ENCODE assay signal across 8 cellular contexts in the genomic region with DNA sequence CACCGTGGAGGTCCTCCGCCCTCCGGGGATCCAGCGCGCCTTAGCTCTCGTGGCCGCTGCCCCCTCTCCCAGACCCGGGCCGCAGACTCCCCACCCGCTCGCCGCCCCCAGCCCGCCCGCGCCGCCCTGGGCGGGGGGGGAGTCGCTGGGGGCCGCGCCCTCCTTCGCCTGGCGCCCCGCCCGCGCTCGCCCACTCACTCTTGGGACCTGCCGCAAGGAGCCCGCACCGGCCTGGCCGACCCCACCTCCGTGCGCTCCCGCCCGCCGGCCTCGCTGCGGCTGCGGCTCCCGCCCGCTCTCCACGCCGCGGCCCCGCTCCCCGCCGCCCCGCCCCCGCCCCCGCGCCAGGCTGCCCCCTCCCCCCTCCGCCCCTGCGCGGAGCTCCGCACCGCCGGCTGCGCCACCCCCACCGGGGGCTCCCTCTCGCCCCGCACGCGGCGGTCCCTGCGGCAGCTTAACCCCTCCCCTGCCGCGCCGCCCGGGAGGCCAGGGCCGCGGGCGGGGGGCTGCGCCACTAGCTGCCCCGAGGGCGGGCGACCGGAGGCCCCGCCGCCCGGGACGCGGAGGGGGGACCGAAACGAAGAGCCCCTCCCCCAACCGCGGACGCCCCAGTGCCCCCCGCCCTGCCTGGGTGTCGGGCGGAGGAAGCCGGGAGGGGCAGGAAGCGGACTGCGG. TPM values are rescaled to one million over a fixed set of nuclear protein-coding genes. Genes with fewer than 3 reads are reported as not detected.
DNase-seq lines count a peak whose midpoint lies in the region; FAIRE-seq and TF ChIP-seq lines count a peak whose summit lies in the region.

No MANE protein-coding gene starts in this region.

- H3K27me3 ChIP-seq in astrocyte (ENCODE audit: insufficient read depth, low read length) (peaks cover 43% of the 10 kb centered on the region), transverse colon (peaks cover 57% of the 10 kb centered on the region)

- H3K4me3 ChIP-seq in astrocyte (ENCODE audit: insufficient read depth, low read depth, low read length), result peak overlapping the region; percentile 38
- H3K4me3 ChIP-seq in lower leg skin (ENCODE audit: low read depth, poor library complexity, severe bottlenecking), result peak overlapping the region; percentile 28
- peak overlapping the region; percentile 28 to 56 (median 46) for H3K4me3 ChIP-seq in transverse colon

- 0 to 3% methylated on average over 2 to 20 of the region's 92 CpGs for WGBS in lower leg skin, 2 donors
- WGBS in transverse colon (ENCODE audit: low coverage in 1 of 2), 2 donors, result 6% methylated on average over 10 of the region's 92 CpGs; no CpG with 5 or more reads in 1 of the 2 donors

- in situ Hi-C loops in transverse colon (cut with MboI; ENCODE audit: low pct_ligation_motif_present in 1 of 4, low pct_unique_long_range_greater_than_20kb in 1 of 4, low sequenced_read_pairs in 3 of 4), result no loop called here

- peaks cover 29% of the 10 kb centered on the region for H3K27me3 Mint-ChIP-seq in astrocyte (ENCODE audit: low read depth, unreplicated experiment)

- TF ChIP-seq POLR2A in lower leg skin (IDR thresholded peaks at IDR 0.05) (no peak), transverse colon (IDR thresholded peaks at IDR 0.05) (no peak)

- H3K4me3 Mint-ChIP-seq in astrocyte (ENCODE audit: unreplicated experiment), result no peak overlapping the region

- FAIRE-seq in astrocyte (lab: Jason Lieb, UNC), result no peak

- H3K4me1 Mint-ChIP-seq in astrocyte (ENCODE audit: low read depth, unreplicated experiment), result peaks cover 2% of the 10 kb centered on the region

- TF ChIP-seq EP300 in transverse colon (IDR thresholded peaks at IDR 0.05; ENCODE audit: low read depth), result no peak

- no peaks in the 10 kb centered on the region for H3K9me3 ChIP-seq in astrocyte (ENCODE audit: insufficient read depth, low read depth, low read length)
- no peaks in the 10 kb centered on the region for H3K9me3 ChIP-seq in transverse colon

- H3K27ac ChIP-seq in astrocyte (ENCODE audit: low read depth, low read length), result no peak overlapping the region
- H3K27ac ChIP-seq in transverse colon, result peak overlapping the region; percentile 85 to 95 (median 88)

- H3K36me3 Mint-ChIP-seq in astrocyte (ENCODE audit: low read depth, unreplicated experiment), result no peaks in the 10 kb centered on the region

- H3K9ac ChIP-seq in astrocyte (ENCODE audit: low read length), result peak overlapping the region; percentile 46

- peak; percentile 38 for DNase-seq in activated naive CD4-positive, alpha-beta T cell treated with Interleukin-2 at 50 U/mL for 16 hours
- no peak for DNase-seq in activated naive CD4-positive, alpha-beta T cell treated with anti-CD3 and anti-CD28 coated beads, Interleukin-2, amount 50 U/mL, for 16 hours
- DNase-seq in astrocyte (ENCODE audit: low read depth), result no peak
- no peak for DNase-seq in lower leg skin (ENCODE audit: low spot score in 2 of 2)
- no peak for DNase-seq in transverse colon
- DNase-seq in HK-2 (ENCODE audit: unreplicated experiment), result no peak
- DNase-seq in C1 segment of cervical spinal cord (lab: John Stamatoyannopoulos, UW), result no peak
- no peak for DNase-seq in Ammon's horn (ENCODE audit: low spot score)

- no peaks in the 10 kb centered on the region for H3K9me3 Mint-ChIP-seq in astrocyte (ENCODE audit: unreplicated experiment)

- H3K36me3 ChIP-seq in astrocyte (ENCODE audit: insufficient read depth, low read length) (no peaks in the 10 kb centered on the region), transverse colon (no peaks in the 10 kb centered on the region)

- no peaks in the 10 kb centered on the region for H3K79me2 ChIP-seq in astrocyte (ENCODE audit: insufficient read depth, low read length)

- peak overlapping the region; percentile 26 for H2AFZ ChIP-seq in astrocyte (ENCODE audit: low read depth, low read length)

- H3K4me2 ChIP-seq in astrocyte (ENCODE audit: low read length), result peak overlapping the region; percentile 81

- peaks cover 5% of the 10 kb centered on the region for H4K20me1 ChIP-seq in astrocyte (ENCODE audit: insufficient read depth, low read length)

- TF ChIP-seq CTCF in astrocyte (IDR thresholded peaks at IDR 0.05; ENCODE audit: insufficient read depth, low read depth, low read length), result no peak
- no peak for TF ChIP-seq CTCF in lower leg skin (IDR thresholded peaks at IDR 0.05)
- no peak for TF ChIP-seq CTCF in transverse colon (IDR thresholded peaks at IDR 0.05)

- H3K4me1 ChIP-seq in astrocyte (ENCODE audit: insufficient read depth, low read length), result peaks cover 24% of the 10 kb centered on the region
- peaks cover 6 to 41% (median 34%) of the 10 kb centered on the region in 4 donors for H3K4me1 ChIP-seq in transverse colon

- intact Hi-C loops in lower leg skin (cut with DNase I; ENCODE audit: low total_unique reads), result no loop called here
- intact Hi-C loops in transverse colon (cut with DNase I; ENCODE audit: low total_unique reads), result no loop called here

- H3K27ac Mint-ChIP-seq in astrocyte (ENCODE audit: unreplicated experiment), result no peak overlapping the region

RNA-seq across cellular contexts. Expression of gene RASGRP2, which starts 0.7 kb away (rescaled TPM):
- total RNA-seq in astrocyte (3.9 and 5.4 TPM in 2 replicates), lower leg skin (1 to 10 TPM; 1.1 to 10.0 (median 5.0) TPM), transverse colon (10 to 100 TPM; 12.1 to 24.3 (median 17.3) TPM)

RNA-seq across cellular contexts. Expression of gene PYGM, which starts 15.1 kb away (rescaled TPM):
- total RNA-seq in astrocyte, result 0.68 and 1.0 TPM in 2 replicates
- total RNA-seq in lower leg skin, result 1 to 10 TPM in 1 of 4 donors, under 1 TPM in 3; 0.11 to 2.0 (median 0.44) TPM
- 1 to 10 TPM; 1.2 to 7.9 (median 2.2) TPM for total RNA-seq in transverse colon

RNA-seq across cellular contexts. Expression of gene NRXN2, which starts 21.7 kb away (rescaled TPM):
- total RNA-seq in astrocyte (0.14 and 0.17 TPM in 2 replicates), lower leg skin (1 to 10 TPM in 2 of 4 donors, under 1 TPM in 1, not detected in 1; 0.27 to 7.0 (median 1.1) TPM), transverse colon (1 to 10 TPM; 2.9 to 7.4 (median 6.8) TPM)

RNA-seq across cellular contexts. Expression of gene SF1, which starts 33.7 kb away (rescaled TPM):
- total RNA-seq in astrocyte (210 and 215 TPM in 2 replicates), lower leg skin (100 to 1,000 TPM; 130 to 327 (median 178) TPM), transverse colon (100 to 1,000 TPM; 196 to 458 (median 377) TPM)

RNA-seq across cellular contexts. Expression of gene MAP4K2, which starts 58.3 kb away (rescaled TPM):
- total RNA-seq in astrocyte, result 11.2 and 12.3 TPM in 2 replicates
- total RNA-seq in lower leg skin, result 10 to 100 TPM in 3 of 4 donors, 1 to 10 TPM in 1; 9.3 to 29.8 (median 19.5) TPM
- 100 to 1,000 TPM in 2 of 4 donors, 10 to 100 TPM in 2; 10.1 to 369 (median 90.9) TPM for total RNA-seq in transverse colon
